ENCODE assay signal across 7 cellular contexts in genomic region chr1:817659-818305, GRCh38.
DNase-seq lines count a peak whose midpoint lies in the region; ATAC-seq, FAIRE-seq and TF ChIP-seq lines count a peak whose summit lies in the region.
"Not testable (repeated sequence)": the region's sequence is repeated elsewhere in the genome, so short reads cannot be mapped to it uniquely, and the experiment has no call there.

No MANE protein-coding gene starts in this region.

- ATAC-seq in activated T-helper 17 cell treated with anti-CD3 and anti-CD28 coated beads, Interleukin-2, amount 50 U/mL, for 72 hours (replicated peaks), result peak; percentile 17

- DNase-seq in H7 (peak; percentile 30), fibroblast of peridontal ligament (ENCODE audit: extremely low read depth) (peak; percentile 66), kidney (peak; percentile 61), superior temporal gyrus (ENCODE audit: extremely low spot score) (peak; percentile 5)
- DNase-seq in mammary epithelial cell; prostate gland (ENCODE audit: low spot score): not testable (repeated sequence)

- not testable (repeated sequence) for H2AFZ ChIP-seq in mammary epithelial cell (ENCODE audit: low read depth, low read length)

- H3K27me3 ChIP-seq in H7 (ENCODE audit: control insufficient read depth, insufficient read depth, low read length); mammary epithelial cell (ENCODE audit: insufficient read depth, low read length); prostate gland (replicated peaks; ENCODE audit: insufficient read depth): not testable (repeated sequence)

- CTCF ChIA-PET in mammary epithelial cell (lab: Charles Lee; ENCODE audit: low non-redundant PET), result not testable (repeated sequence)

- H3K27ac ChIP-seq in mammary epithelial cell (ENCODE audit: insufficient read depth, low read depth, low read length) (peak overlapping the region; percentile 64), prostate gland (peak overlapping the region; percentile 40 to 69)
- H3K27ac ChIP-seq in kidney (ENCODE audit: low read depth in 2 of 2, low read length in 2 of 2), result not testable (repeated sequence)

- H4K20me1 ChIP-seq in mammary epithelial cell (ENCODE audit: insufficient read depth, low read length), result not testable (repeated sequence)

- H3K36me3 ChIP-seq in H7 (replicated peaks; ENCODE audit: control insufficient read depth, insufficient read depth, low read length); mammary epithelial cell (ENCODE audit: insufficient read depth, low read length); kidney (ENCODE audit: control insufficient read depth in 1 of 2, insufficient read depth in 2 of 2, low read length in 2 of 2); prostate gland: not testable (repeated sequence)

- not testable (repeated sequence) for H3K4me1 Mint-ChIP-seq in activated T-helper 17 cell treated with anti-CD3 and anti-CD28 coated beads, Interleukin-2, amount 50 U/mL, for 72 hours

- not testable (repeated sequence) for FAIRE-seq in kidney (lab: Jason Lieb, UNC)

- not testable (repeated sequence) for H3K9me3 ChIP-seq in mammary epithelial cell (replicated peaks; ENCODE audit: insufficient read depth, low read length); kidney (ENCODE audit: control insufficient read depth in 1 of 2, low read length in 2 of 2); prostate gland

- in situ Hi-C loops in mammary epithelial cell (cut with MboI; ENCODE audit: low sequenced_read_pairs in 2 of 2), result not testable (repeated sequence)

- not testable (repeated sequence) for H3K36me3 Mint-ChIP-seq in activated T-helper 17 cell treated with anti-CD3 and anti-CD28 coated beads, Interleukin-2, amount 50 U/mL, for 72 hours (ENCODE audit: low read depth)

- H3K27me3 Mint-ChIP-seq in activated T-helper 17 cell treated with anti-CD3 and anti-CD28 coated beads, Interleukin-2, amount 50 U/mL, for 72 hours, result not testable (repeated sequence)

- WGBS in mammary epithelial cell (ENCODE audit: low coverage, missing lambda C conversion rate), result 80% methylated on average over 2 of the region's 17 CpGs
- 55% methylated on average over 12 of the region's 17 CpGs for WGBS in prostate gland

- TF ChIP-seq CTCF in mammary epithelial cell (conservative IDR thresholded peaks at IDR 0.05 in 1 of 2, IDR thresholded peaks at IDR 0.05 in 1 of 2; ENCODE audit: extremely low read depth in 1 of 2, insufficient read depth in 1 of 2, low read depth in 1 of 2, low read length in 2 of 2); kidney (IDR thresholded peaks at IDR 0.05; ENCODE audit: borderline replicate concordance, extremely low read depth, insufficient read depth); prostate gland (IDR thresholded peaks at IDR 0.05): not testable (repeated sequence)

- not testable (repeated sequence) for TF ChIP-seq POLR2A in prostate gland (IDR thresholded peaks at IDR 0.05)

- H3K4me2 ChIP-seq in mammary epithelial cell (ENCODE audit: insufficient read depth, low read depth, low read length), result peak overlapping the region; percentile 23

- H3K9me3 Mint-ChIP-seq in activated T-helper 17 cell treated with anti-CD3 and anti-CD28 coated beads, Interleukin-2, amount 50 U/mL, for 72 hours, result not testable (repeated sequence)

- H3K4me3 ChIP-seq in H7 (ENCODE audit: insufficient read depth, low read depth, low read length); mammary epithelial cell (replicated peaks in 1 of 3; ENCODE audit: insufficient read depth in 1 of 3, low read depth in 2 of 3, low read length in 3 of 3); kidney (ENCODE audit: low read length in 2 of 2); prostate gland: not testable (repeated sequence)

- H3K27ac Mint-ChIP-seq in activated T-helper 17 cell treated with anti-CD3 and anti-CD28 coated beads, Interleukin-2, amount 50 U/mL, for 72 hours, result not testable (repeated sequence)

- H3K9ac ChIP-seq in mammary epithelial cell (ENCODE audit: insufficient read depth, low read length); kidney (ENCODE audit: low read length in 2 of 2): not testable (repeated sequence)

- not testable (repeated sequence) for BruUV-seq in mammary epithelial cell (replicated peaks; lab: Mats Ljungman, UMichigan)

- peaks cover 34% of the 10 kb centered on the region for H3K79me2 ChIP-seq in mammary epithelial cell (ENCODE audit: insufficient read depth, low read length)

- dilution Hi-C loops in mammary epithelial cell (cut with HindIII; ENCODE audit: low sequenced_read_pairs), result not testable (repeated sequence)

- intact Hi-C loops in mammary epithelial cell (cut with micrococcal nuclease); kidney (cut with DNase I); prostate gland (cut with DNase I): not testable (repeated sequence)

- not testable (repeated sequence) for H3K4me1 ChIP-seq in mammary epithelial cell (ENCODE audit: insufficient read depth, low read length); kidney (ENCODE audit: control insufficient read depth in 1 of 2, insufficient read depth in 1 of 2, low read depth in 1 of 2, low read length in 2 of 2); prostate gland (replicated peaks)

- not testable (repeated sequence) for H3K4me3 Mint-ChIP-seq in activated T-helper 17 cell treated with anti-CD3 and anti-CD28 coated beads, Interleukin-2, amount 50 U/mL, for 72 hours
